Comparison of ENCODE assay signal across 15 cellular contexts in genomic region chr5:150521522-150521817, GRCh38.
"Had no signal": no experiment of that assay in that cellular context is flagged by ENCODE, and none has a peak within 500 bp of the region (broad histone marks: within the 10 kb centered on the region; RNA-seq: fewer than 3 reads in every experiment).

No MANE protein-coding gene starts in this region.

- H3K4me3 ChIP-seq: sigmoid colon, thoracic aorta had no signal

- H3K27ac ChIP-seq: brain microvascular endothelial cell, thoracic aorta had no signal

- H3K9me3 ChIP-seq: sigmoid colon, thoracic aorta had no signal

- H3K27me3 Mint-ChIP-seq: activated B cell treated with CpG ODN at 0.5 μM for 24 hours; activated CD8-positive, alpha-beta T cell treated with anti-CD3 and anti-CD28 coated beads for 36 hours; activated naive CD8-positive, alpha-beta T cell; stimulated activated naive CD8-positive, alpha-beta T cell treated with anti-CD3 and anti-CD28 coated beads, Interleukin-15, amount 100 ng/mL, for 72 hours had no signal

- ATAC-seq: activated CD8-positive, alpha-beta T cell treated with anti-CD3 and anti-CD28 coated beads for 36 hours had no signal

- H3K27ac Mint-ChIP-seq: activated B cell treated with CpG ODN at 0.5 μM for 24 hours; activated CD8-positive, alpha-beta T cell treated with anti-CD3 and anti-CD28 coated beads for 36 hours; activated naive CD8-positive, alpha-beta T cell; stimulated activated naive CD8-positive, alpha-beta T cell treated with anti-CD3 and anti-CD28 coated beads, Interleukin-15, amount 100 ng/mL, for 72 hours had no signal

- H3K9me3 Mint-ChIP-seq: activated B cell treated with CpG ODN at 0.5 μM for 24 hours; activated CD8-positive, alpha-beta T cell treated with anti-CD3 and anti-CD28 coated beads for 36 hours; stimulated activated naive CD8-positive, alpha-beta T cell treated with anti-CD3 and anti-CD28 coated beads, Interleukin-15, amount 100 ng/mL, for 72 hours had no signal

- H3K27me3 ChIP-seq: brain microvascular endothelial cell, sigmoid colon had no signal

- H3K4me3 Mint-ChIP-seq: activated B cell treated with CpG ODN at 0.5 μM for 24 hours; activated CD8-positive, alpha-beta T cell treated with anti-CD3 and anti-CD28 coated beads for 36 hours; activated naive CD8-positive, alpha-beta T cell; stimulated activated naive CD8-positive, alpha-beta T cell treated with anti-CD3 and anti-CD28 coated beads, Interleukin-15, amount 100 ng/mL, for 72 hours had no signal

- DNase-seq: activated B cell treated with CpG ODN at 0.5 μM for 24 hours; activated CD4-positive, alpha-beta T cell treated with anti-CD3 and anti-CD28 coated beads for 48 hours; activated CD8-positive, alpha-beta T cell treated with anti-CD3 and anti-CD28 coated beads for 36 hours; activated gamma-delta T cell; activated T-cell treated with anti-CD3 and anti-CD28 coated beads, Interleukin-2, amount 50 U/mL, for 48 hours; amygdala; brain microvascular endothelial cell; hypothalamus; midbrain; sigmoid colon; stimulated activated CD4-positive, alpha-beta T cell treated with anti-CD3 and anti-CD28 coated beads, Interleukin-1b, Interleukin-23, amount 100 ng/mL, for 48 hours; stimulated activated naive CD8-positive, alpha-beta T cell treated with anti-CD3 and anti-CD28 coated beads, Interleukin-15, amount 100 ng/mL, for 72 hours; T-helper 2 cell had no signal

- H3K4me1 Mint-ChIP-seq: stimulated activated naive CD8-positive, alpha-beta T cell treated with anti-CD3 and anti-CD28 coated beads, Interleukin-15, amount 100 ng/mL, for 72 hours had no signal

- H3K36me3 Mint-ChIP-seq: activated naive CD8-positive, alpha-beta T cell had no signal
